Comparison of ENCODE assay signal across 8 cellular contexts in genomic region chr13:99436686-99437416, GRCh38.
A peak's percentile ranks its signal among the peaks of the same experiment; 100 is the strongest.
DNase-seq lines count a peak whose midpoint lies in the region; ATAC-seq, FAIRE-seq and TF ChIP-seq lines count a peak whose summit lies in the region.

No MANE protein-coding gene starts in this region.

- H3K79me2 ChIP-seq in HepG2 (ENCODE audit: insufficient read depth, low read length) = no peaks in the 10 kb centered on the region

- no peaks in the 10 kb centered on the region for H3K9me3 ChIP-seq in HepG2 (ENCODE audit: low read length)

- CTCF ChIA-PET in activated CD4-positive, alpha-beta T cell treated with anti-CD3 and anti-CD28 coated beads for 36 hours (lab: Charles Lee) = interaction anchor here (0.6 to 5.8 kb wide), 68 partner anchors 10 to 583 kb away, joined by 3 to 164 read pairs (median 4); partner anchors contain the start of gene GPR183
- CTCF ChIA-PET in HepG2 (lab: Yijun Ruan, JAX; ENCODE audit: low intra/inter-chr PET ratio, low total read pairs) = interaction anchor here (0.8 to 4.3 kb wide), 6 partner anchors 10 to 263 kb away, joined by 3 to 70 read pairs (median 6); no protein-coding TSS in a partner anchor

- FAIRE-seq in HepG2 (lab: Jason Lieb, UNC) = no peak

- DNase-seq in AG09309 (ENCODE audit: low read depth) (peak; percentile 37), NCI-H510A (lab: John Stamatoyannopoulos, UW) (peak; percentile 15), cerebellum (ENCODE audit: low spot score) (peak; percentile 39), HepG2 (ENCODE audit: low spot score) (peak; percentile 64)
- DNase-seq in activated CD4-positive, alpha-beta T cell treated with anti-CD3 and anti-CD28 coated beads for 36 hours = peak; percentile 98
- peak; percentile 92 to 95 for DNase-seq in stimulated activated CD4-positive, alpha-beta T cell treated with anti-CD3 and anti-CD28 coated beads, Interleukin-4, amount 100 ng/mL, for 48 hours (ENCODE audit: low read depth in 2 of 2)

- H3K27me3 ChIP-seq in HepG2 (ENCODE audit: control insufficient read depth in 1 of 2, insufficient read depth in 2 of 2, low read length in 2 of 2) = peaks cover 0 to 18% of the 10 kb centered on the region in 2 experiments; a peak in 4 of 5 replicates

- peak overlapping the region; percentile 45 for H3K27ac Mint-ChIP-seq in activated CD4-positive, alpha-beta T cell treated with anti-CD3 and anti-CD28 coated beads for 36 hours

- TF ChIP-seq EP300 in HepG2 (IDR thresholded peaks at IDR 0.05; ENCODE audit: low read depth in 2 of 2, low read length in 2 of 2) (no peak), HepG2 (CRISPR knock-in tag; IDR thresholded peaks at IDR 0.05; ENCODE audit: borderline replicate concordance) (no peak)

- TF ChIP-seq POLR2A in HepG2 (IDR thresholded peaks at IDR 0.05; ENCODE audit: insufficient read depth in 1 of 2, low read depth in 2 of 2, low read length in 2 of 2) = no peak

- H4K20me1 ChIP-seq in HepG2 (ENCODE audit: insufficient read depth, low read length) = no peaks in the 10 kb centered on the region

- no peaks in the 10 kb centered on the region for H3K36me3 ChIP-seq in HepG2 (replicated peaks in 1 of 2; ENCODE audit: control insufficient read depth in 1 of 2, insufficient read depth in 2 of 2, low read length in 2 of 2)

- peak; percentile 92 for TF ChIP-seq RAD21 in HepG2 (CRISPR knock-in tag; IDR thresholded peaks at IDR 0.05)

- H3K4me2 ChIP-seq in HepG2 (ENCODE audit: low read depth, low read length) = peak overlapping the region; percentile 68

- POLR2A ChIA-PET in activated CD4-positive, alpha-beta T cell treated with anti-CD3 and anti-CD28 coated beads for 36 hours (lab: Charles Lee) = interaction anchor here (0.6 to 1.1 kb wide), 8 partner anchors 24 to 236 kb away, joined by 3 to 6 read pairs (median 3); partner anchors contain the start of gene UBAC2
- POLR2A ChIA-PET in HepG2 (lab: Yijun Ruan, JAX) = no interaction called here

- no peaks in the 10 kb centered on the region for H3K9me3 Mint-ChIP-seq in activated CD4-positive, alpha-beta T cell treated with anti-CD3 and anti-CD28 coated beads for 36 hours (ENCODE audit: low read depth)

- 6% methylated on average over 10 of the region's 27 CpGs for WGBS in HepG2 (ENCODE audit: low lambda C conversion rate)

- H2AFZ ChIP-seq in HepG2 (ENCODE audit: low read length) = no peak overlapping the region

- H3K9ac ChIP-seq in HepG2 (ENCODE audit: insufficient read depth, low read depth, low read length) = no peak overlapping the region; the same call in 1 of the 2 replicates

- no peak overlapping the region for H3K4me3 ChIP-seq in AG09309 (ENCODE audit: control insufficient read depth, low read depth, low read length)
- H3K4me3 ChIP-seq in HepG2 (replicated peaks in 1 of 3; ENCODE audit: insufficient read depth in 1 of 3, low read depth in 2 of 3, low read length in 3 of 3) = peak overlapping the region in 1 of 3 experiments; percentile 40; a peak in 2 of 6 replicates

- H3K4me1 ChIP-seq in HepG2 (ENCODE audit: insufficient read depth, low read length) = peaks cover 38% of the 10 kb centered on the region

- ATAC-seq in GM18873 (IDR thresholded peaks at IDR 0.05; ENCODE audit: low FRiP score, unreplicated experiment) (peak; percentile 27), HG03439 (IDR thresholded peaks at IDR 0.05; ENCODE audit: unreplicated experiment) (peak; percentile 47), HepG2 (peak; percentile 26)
- peak; percentile 30 for ATAC-seq in activated CD4-positive, alpha-beta T cell treated with anti-CD3 and anti-CD28 coated beads for 36 hours

- TF ChIP-seq CTCF in AG09309 (IDR thresholded peaks at IDR 0.05; ENCODE audit: control insufficient read depth, insufficient read depth, low read depth, low read length, missing control alignments) (peak; percentile 100), HepG2 (CRISPR knock-in tag; IDR thresholded peaks at IDR 0.05) (peak; percentile 97)

- BruUV-seq in HepG2 (replicated peaks; lab: Mats Ljungman, UMichigan) = no TSS peak

- intact Hi-C loops in activated CD4-positive, alpha-beta T cell treated with anti-CD3 and anti-CD28 coated beads for 36 hours (cut with DNase I, micrococcal nuclease) = loop anchor here (1.0 to 10.0 kb wide), 8 partner anchors 50 to 412 kb away; no protein-coding TSS in a partner anchor
- intact Hi-C loops in HepG2 (cut with micrococcal nuclease; ENCODE audit: unreplicated experiment) = loop anchor here (1.0 kb wide), 3 partner anchors 50 to 261 kb away; no protein-coding TSS in a partner anchor

- peaks cover 60% of the 10 kb centered on the region for H3K4me1 Mint-ChIP-seq in activated CD4-positive, alpha-beta T cell treated with anti-CD3 and anti-CD28 coated beads for 36 hours

- in situ Hi-C loops in HepG2 (cut with HindIII; ENCODE audit: extremely low pct_ligation_motif_present, low pct_unique_long_range_greater_than_20kb) = loop anchor here (5.0 to 10.0 kb wide), 2 partner anchors 172 to 260 kb away; no protein-coding TSS in a partner anchor

- no peak overlapping the region for H3K27ac ChIP-seq in HepG2 (ENCODE audit: extremely low read length, insufficient read depth, low read length)

- peaks cover 2% of the 10 kb centered on the region for H3K27me3 Mint-ChIP-seq in activated CD4-positive, alpha-beta T cell treated with anti-CD3 and anti-CD28 coated beads for 36 hours

- H3K36me3 Mint-ChIP-seq in activated CD4-positive, alpha-beta T cell treated with anti-CD3 and anti-CD28 coated beads for 36 hours (ENCODE audit: low read depth) = no peaks in the 10 kb centered on the region

- H3K4me3 Mint-ChIP-seq in activated CD4-positive, alpha-beta T cell treated with anti-CD3 and anti-CD28 coated beads for 36 hours = peak overlapping the region; percentile 0

TF ChIP-seq in HepG2, 621 proteins besides CTCF, POLR2A, EP300 and RAD21 (continues in another document):
- TF ChIP-seq ZMAT3 (CRISPR knock-in tag; conservative IDR thresholded peaks at IDR 0.05) (0 out of 2 replicates have a peak, but pooled peaks have one; percentile 64), SPEN (CRISPR knock-in tag; IDR thresholded peaks at IDR 0.05; ENCODE audit: low read depth) (0 out of 2 replicates have a peak, but pooled peaks have one; percentile 62), MYC (CRISPR knock-in tag; IDR thresholded peaks at IDR 0.05; ENCODE audit: borderline replicate concordance) (peak; percentile 18; the same call in 1 of the 2 replicates), PCBP1 (IDR thresholded peaks at IDR 0.05; ENCODE audit: borderline replicate concordance, low read depth, low read length) (no peak), TAF15 (IDR thresholded peaks at IDR 0.05; ENCODE audit: low read depth, low read length, poor library complexity, severe bottlenecking) (no peak), GPN1 (CRISPR knock-in tag; IDR thresholded peaks at IDR 0.05; ENCODE audit: borderline replicate concordance) (no peak), ZNF547 (CRISPR knock-in tag; IDR thresholded peaks at IDR 0.05) (0 out of 2 replicates have a peak, but pooled peaks have one; percentile 12), TAF1 (CRISPR knock-in tag; IDR thresholded peaks at IDR 0.05) (no peak), MTA1 (CRISPR knock-in tag; IDR thresholded peaks at IDR 0.05; ENCODE audit: borderline replicate concordance) (no peak), SETDB1 (CRISPR knock-in tag; IDR thresholded peaks at IDR 0.05; ENCODE audit: borderline replicate concordance) (no peak), DPF2 (CRISPR knock-in tag; IDR thresholded peaks at IDR 0.05; ENCODE audit: borderline replicate concordance, low read depth) (no peak)
- TF ChIP-seq, protein P1, sequence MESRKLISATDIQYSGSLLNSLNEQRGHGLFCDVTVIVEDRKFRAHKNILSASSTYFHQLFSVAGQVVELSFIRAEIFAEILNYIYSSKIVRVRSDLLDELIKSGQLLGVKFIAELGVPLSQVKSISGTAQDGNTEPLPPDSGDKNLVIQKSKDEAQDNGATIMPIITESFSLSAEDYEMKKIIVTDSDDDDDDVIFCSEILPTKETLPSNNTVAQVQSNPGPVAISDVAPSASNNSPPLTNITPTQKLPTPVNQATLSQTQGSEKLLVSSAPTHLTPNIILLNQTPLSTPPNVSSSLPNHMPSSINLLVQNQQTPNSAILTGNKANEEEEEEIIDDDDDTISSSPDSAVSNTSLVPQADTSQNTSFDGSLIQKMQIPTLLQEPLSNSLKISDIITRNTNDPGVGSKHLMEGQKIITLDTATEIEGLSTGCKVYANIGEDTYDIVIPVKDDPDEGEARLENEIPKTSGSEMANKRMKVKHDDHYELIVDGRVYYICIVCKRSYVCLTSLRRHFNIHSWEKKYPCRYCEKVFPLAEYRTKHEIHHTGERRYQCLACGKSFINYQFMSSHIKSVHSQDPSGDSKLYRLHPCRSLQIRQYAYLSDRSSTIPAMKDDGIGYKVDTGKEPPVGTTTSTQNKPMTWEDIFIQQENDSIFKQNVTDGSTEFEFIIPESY (CRISPR knock-in tag; IDR thresholded peaks at IDR 0.05) = peak; percentile 25; the same call in 1 of the 2 replicates
- TF ChIP-seq, protein P2, sequence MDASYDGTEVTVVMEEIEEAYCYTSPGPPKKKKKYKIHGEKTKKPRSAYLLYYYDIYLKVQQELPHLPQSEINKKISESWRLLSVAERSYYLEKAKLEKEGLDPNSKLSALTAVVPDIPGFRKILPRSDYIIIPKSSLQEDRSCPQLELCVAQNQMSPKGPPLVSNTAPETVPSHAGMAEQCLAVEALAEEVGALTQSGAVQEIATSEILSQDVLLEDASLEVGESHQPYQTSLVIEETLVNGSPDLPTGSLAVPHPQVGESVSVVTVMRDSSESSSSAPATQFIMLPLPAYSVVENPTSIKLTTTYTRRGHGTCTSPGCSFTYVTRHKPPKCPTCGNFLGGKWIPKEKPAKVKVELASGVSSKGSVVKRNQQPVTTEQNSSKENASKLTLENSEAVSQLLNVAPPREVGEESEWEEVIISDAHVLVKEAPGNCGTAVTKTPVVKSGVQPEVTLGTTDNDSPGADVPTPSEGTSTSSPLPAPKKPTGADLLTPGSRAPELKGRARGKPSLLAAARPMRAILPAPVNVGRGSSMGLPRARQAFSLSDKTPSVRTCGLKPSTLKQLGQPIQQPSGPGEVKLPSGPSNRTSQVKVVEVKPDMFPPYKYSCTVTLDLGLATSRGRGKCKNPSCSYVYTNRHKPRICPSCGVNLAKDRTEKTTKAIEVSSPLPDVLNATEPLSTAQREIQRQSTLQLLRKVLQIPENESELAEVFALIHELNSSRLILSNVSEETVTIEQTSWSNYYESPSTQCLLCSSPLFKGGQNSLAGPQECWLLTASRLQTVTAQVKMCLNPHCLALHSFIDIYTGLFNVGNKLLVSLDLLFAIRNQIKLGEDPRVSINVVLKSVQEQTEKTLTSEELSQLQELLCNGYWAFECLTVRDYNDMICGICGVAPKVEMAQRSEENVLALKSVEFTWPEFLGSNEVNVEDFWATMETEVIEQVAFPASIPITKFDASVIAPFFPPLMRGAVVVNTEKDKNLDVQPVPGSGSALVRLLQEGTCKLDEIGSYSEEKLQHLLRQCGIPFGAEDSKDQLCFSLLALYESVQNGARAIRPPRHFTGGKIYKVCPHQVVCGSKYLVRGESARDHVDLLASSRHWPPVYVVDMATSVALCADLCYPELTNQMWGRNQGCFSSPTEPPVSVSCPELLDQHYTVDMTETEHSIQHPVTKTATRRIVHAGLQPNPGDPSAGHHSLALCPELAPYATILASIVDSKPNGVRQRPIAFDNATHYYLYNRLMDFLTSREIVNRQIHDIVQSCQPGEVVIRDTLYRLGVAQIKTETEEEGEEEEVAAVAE (CRISPR knock-in tag; IDR thresholded peaks at IDR 0.05; ENCODE audit: borderline replicate concordance) = no peak

Comparison
In these comparisons a context has a peak if more than half of its experiments do, and no peak if none do; other contexts are left out.
1. DNase-seq: peak in every context shown above with its lines; median percentile 98 in activated CD4-positive, alpha-beta T cell treated with anti-CD3 and anti-CD28 coated beads for 36 hours; 94 in stimulated activated CD4-positive, alpha-beta T cell treated with anti-CD3 and anti-CD28 coated beads, Interleukin-4, amount 100 ng/mL, for 48 hours; 64 in HepG2; 39 in cerebellum; 37 in AG09309; 15 in NCI-H510A.